In the genomic region with DNA sequence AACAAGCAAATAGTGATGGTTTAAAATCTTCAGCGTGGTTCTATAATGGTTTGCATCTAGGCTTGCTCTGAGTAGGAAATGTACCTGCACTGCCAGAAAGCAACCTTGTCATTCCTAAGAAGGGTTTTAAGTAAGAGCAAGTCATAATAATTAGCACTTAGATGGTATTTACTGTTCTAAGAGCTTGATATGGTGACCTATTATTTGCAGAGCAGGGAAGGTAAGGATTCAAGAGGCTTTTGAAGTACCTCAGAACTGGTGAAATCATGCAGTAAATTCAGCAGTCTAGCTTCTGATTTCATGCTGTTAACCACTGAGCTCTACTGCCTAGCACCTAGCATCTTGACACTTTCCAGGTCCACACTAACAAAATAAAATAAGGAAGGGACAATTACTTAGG, we compare ENCODE assay signal across 18 cellular contexts. TPM values are rescaled to one million over a fixed set of nuclear protein-coding genes. Genes with fewer than 3 reads are reported as not detected.
DNase-seq lines count a peak whose midpoint lies in the region; ATAC-seq, FAIRE-seq and TF ChIP-seq lines count a peak whose summit lies in the region.
"Had no signal": no experiment of that assay in that cellular context is flagged by ENCODE, and none has a peak within 500 bp of the region (broad histone marks: within the 10 kb centered on the region; RNA-seq: fewer than 3 reads in every experiment).

No MANE protein-coding gene starts in this region.

- ATAC-seq in HepG2 (no peak), right lobe of liver (no peak), left lung (peak; percentile 84), GM18511 (IDR thresholded peaks at IDR 0.05; ENCODE audit: unreplicated experiment) (no peak)

- no peak for TF ChIP-seq RAD21 in HepG2 (CRISPR knock-in tag; IDR thresholded peaks at IDR 0.05)

- H3K79me2 ChIP-seq in HepG2 (ENCODE audit: insufficient read depth, low read length) = no peaks in the 10 kb centered on the region

- no peaks in the 10 kb centered on the region for H3K9me3 ChIP-seq in HepG2 (ENCODE audit: low read length)
- no peaks in the 10 kb centered on the region for H3K9me3 ChIP-seq in right lobe of liver
- H3K9me3 ChIP-seq in left lung = no peaks in the 10 kb centered on the region

- TF ChIP-seq CTCF in HepG2 (CRISPR knock-in tag; IDR thresholded peaks at IDR 0.05) = no peak
- no peak for TF ChIP-seq CTCF in right lobe of liver (IDR thresholded peaks at IDR 0.05)
- TF ChIP-seq CTCF in left lung (IDR thresholded peaks at IDR 0.05) = no peak

- no peak overlapping the region for H3K9ac ChIP-seq in HepG2 (ENCODE audit: insufficient read depth, low read depth, low read length)

- H3K27ac ChIP-seq in HepG2 (ENCODE audit: extremely low read length, insufficient read depth, low read length) = no peak overlapping the region
- H3K27ac ChIP-seq in right lobe of liver = no peak overlapping the region
- peak overlapping the region; percentile 13 to 61 for H3K27ac ChIP-seq in left lung

- peak; percentile 33 for DNase-seq in NCI-H2227 treated with DMSO at 0.1 percent for 48 hours (lab: John Stamatoyannopoulos, UW)
- DNase-seq in NCI-H2227 (lab: John Stamatoyannopoulos, UW; ENCODE audit: unreplicated experiment) = no peak
- DNase-seq in HepG2 (ENCODE audit: low spot score) = no peak
- no peak for DNase-seq in right lobe of liver
- no peak for DNase-seq in left lung
- no peak for DNase-seq in UCSD-AML1 (lab: John Stamatoyannopoulos, UW; ENCODE audit: unreplicated experiment)
- no peak for DNase-seq in NCI-H226
- DNase-seq: C1 segment of cervical spinal cord, DND-41, GF-D8, GOT3, KG1, NCI-H1092 treated with DMSO at 0.1 percent for 48 hours, NCI-H1694 treated with DMSO at 0.1 percent for 48 hours, NCI-H2171 treated with DMSO at 0.1 percent for 48 hours, NCI-H524, SHP77 treated with DMSO at 0.1 percent for 48 hours had no signal

- no peaks in the 10 kb centered on the region; the same call in 1 of the 2 replicates for H4K20me1 ChIP-seq in HepG2 (ENCODE audit: insufficient read depth, low read length)

- H3K36me3 ChIP-seq in HepG2 (replicated peaks in 1 of 2; ENCODE audit: control insufficient read depth in 1 of 2, insufficient read depth in 2 of 2, low read length in 2 of 2) = peaks cover 59 to 98% of the 10 kb centered on the region in 2 experiments
- H3K36me3 ChIP-seq in right lobe of liver = peaks cover 23 to 86% (median 55%) of the 10 kb centered on the region in 4 donors
- H3K36me3 ChIP-seq in left lung = peaks cover 12 to 100% of the 10 kb centered on the region in 2 donors

- no peak overlapping the region for H3K4me3 ChIP-seq in HepG2 (replicated peaks in 1 of 3; ENCODE audit: insufficient read depth in 1 of 3, low read depth in 2 of 3, low read length in 3 of 3)
- no peak overlapping the region for H3K4me3 ChIP-seq in right lobe of liver
- H3K4me3 ChIP-seq in left lung = no peak overlapping the region

- POLR2A ChIA-PET in HepG2 (lab: Yijun Ruan, JAX) = no interaction called here

- no peak overlapping the region for H2AFZ ChIP-seq in HepG2 (ENCODE audit: low read length)

- in situ Hi-C loops in HepG2 (cut with HindIII; ENCODE audit: extremely low pct_ligation_motif_present, low pct_unique_long_range_greater_than_20kb) = no loop called here

- FAIRE-seq in HepG2 (lab: Jason Lieb, UNC) = no peak

- H3K27me3 ChIP-seq in HepG2 (ENCODE audit: control insufficient read depth in 1 of 2, insufficient read depth in 2 of 2, low read length in 2 of 2) (no peaks in the 10 kb centered on the region), right lobe of liver (no peaks in the 10 kb centered on the region), left lung (no peaks in the 10 kb centered on the region)

- H3K4me1 ChIP-seq in HepG2 (ENCODE audit: insufficient read depth, low read length) (peaks cover 24% of the 10 kb centered on the region), right lobe of liver (peaks cover 0 to 11% (median 2%) of the 10 kb centered on the region in 4 donors), left lung (peaks cover 0 to 2% of the 10 kb centered on the region in 2 donors)

- intact Hi-C loops in HepG2 (cut with micrococcal nuclease; ENCODE audit: unreplicated experiment) = no loop called here
- intact Hi-C loops in right lobe of liver (cut with DNase I) = no loop called here
- intact Hi-C loops in left lung (cut with DNase I) = no loop called here

- no TSS peak for BruUV-seq in HepG2 (replicated peaks; lab: Mats Ljungman, UMichigan)

- no peak for TF ChIP-seq POLR2A in HepG2 (IDR thresholded peaks at IDR 0.05; ENCODE audit: insufficient read depth in 1 of 2, low read depth in 2 of 2, low read length in 2 of 2)
- TF ChIP-seq POLR2A in right lobe of liver (IDR thresholded peaks at IDR 0.05) = no peak

- CTCF ChIA-PET in HepG2 (lab: Yijun Ruan, JAX; ENCODE audit: low intra/inter-chr PET ratio, low total read pairs) = no interaction called here

- WGBS in HepG2 (ENCODE audit: low lambda C conversion rate) = 92% methylated on average over 1 of the region's 1 CpG
- WGBS in right lobe of liver (ENCODE audit: insufficient coverage, low coverage, low lambda C conversion rate, missing lambda C conversion rate) = 100% methylated on average over 1 of the region's 1 CpG

- TF ChIP-seq EP300 in HepG2 (IDR thresholded peaks at IDR 0.05; ENCODE audit: low read depth in 2 of 2, low read length in 2 of 2) (no peak), HepG2 (CRISPR knock-in tag; IDR thresholded peaks at IDR 0.05; ENCODE audit: borderline replicate concordance) (no peak)

- no peak overlapping the region for H3K4me2 ChIP-seq in HepG2 (ENCODE audit: low read depth, low read length)

TF ChIP-seq in HepG2, 621 proteins besides CTCF, POLR2A, EP300 and RAD21 (continues in another document):
- peak; percentile 24; the same call in 1 of the 2 replicates for TF ChIP-seq POLR2G (IDR thresholded peaks at IDR 0.05; ENCODE audit: low read depth, low read length)
- TF ChIP-seq, protein P1, sequence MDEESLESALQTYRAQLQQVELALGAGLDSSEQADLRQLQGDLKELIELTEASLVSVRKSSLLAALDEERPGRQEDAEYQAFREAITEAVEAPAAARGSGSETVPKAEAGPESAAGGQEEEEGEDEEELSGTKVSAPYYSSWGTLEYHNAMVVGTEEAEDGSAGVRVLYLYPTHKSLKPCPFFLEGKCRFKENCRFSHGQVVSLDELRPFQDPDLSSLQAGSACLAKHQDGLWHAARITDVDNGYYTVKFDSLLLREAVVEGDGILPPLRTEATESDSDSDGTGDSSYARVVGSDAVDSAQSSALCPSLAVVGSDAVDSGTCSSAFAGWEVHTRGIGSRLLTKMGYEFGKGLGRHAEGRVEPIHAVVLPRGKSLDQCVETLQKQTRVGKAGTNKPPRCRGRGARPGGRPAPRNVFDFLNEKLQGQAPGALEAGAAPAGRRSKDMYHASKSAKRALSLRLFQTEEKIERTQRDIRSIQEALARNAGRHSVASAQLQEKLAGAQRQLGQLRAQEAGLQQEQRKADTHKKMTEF (CRISPR knock-in tag; IDR thresholded peaks at IDR 0.05) = no peak

RNA-seq across cellular contexts. Expression of a gene that starts 23.7 kb away (rescaled TPM):
- total RNA-seq in HepG2 (2016; rRNA removed; fragmentation: Illumina TruSeq; extraction: Trizol) (210 and 280 TPM in 2 replicates), right lobe of liver (100 to 1,000 TPM in 5 of 6 experiments, 10 to 100 TPM in 1; 83.6 to 153 (median 121) TPM), left lung (100 to 1,000 TPM; 686 to 731 TPM)
- total RNA-seq in HepG2 (2016; cell fraction: cytosol; rRNA removed; fragmentation: Illumina TruSeq; extraction: Trizol; ENCODE audit: low read depth) = 60.3 and 83.4 TPM in 2 replicates
- total RNA-seq in HepG2 (2016; cell fraction: insoluble cytoplasmic fraction; rRNA removed; fragmentation: Illumina TruSeq; extraction: Trizol) = 183 and 291 TPM in 2 replicates
- 133 and 176 TPM in 2 replicates for total RNA-seq in HepG2 (2016; cell fraction: membrane; rRNA removed; fragmentation: Illumina TruSeq; extraction: Trizol)
- total RNA-seq in HepG2 (2016; cell fraction: nucleus; rRNA removed; fragmentation: Illumina TruSeq; extraction: Trizol) = 383 and 432 TPM in 2 replicates
- polyA plus RNA-seq in HepG2 (2011; rRNA removed) = 627 and 705 TPM in 2 replicates
- 735 and 774 TPM in 2 replicates for polyA plus RNA-seq in HepG2 (2011; cell fraction: cytosol; rRNA removed)
- polyA plus RNA-seq in HepG2 (2011; cell fraction: nucleus; rRNA removed) = 313 and 327 TPM in 2 replicates
- polyA plus RNA-seq in HepG2 (2012) = 467 and 657 TPM in 2 replicates
- polyA plus RNA-seq in HepG2 (2016; cell fraction: cytosol; fragmentation: Illumina TruSeq; extraction: Trizol; ENCODE audit: low read depth) = 69.6 and 84.9 TPM in 2 replicates
- polyA plus RNA-seq in HepG2 (2016; cell fraction: insoluble cytoplasmic fraction; fragmentation: Illumina TruSeq; extraction: Trizol; ENCODE audit: low read depth) = 219 and 228 TPM in 2 replicates
- polyA plus RNA-seq in HepG2 (2016; cell fraction: membrane; fragmentation: Illumina TruSeq; extraction: Trizol; ENCODE audit: low read depth) = 106 and 149 TPM in 2 replicates
- polyA plus RNA-seq in HepG2 (2016; cell fraction: nucleus; fragmentation: Illumina TruSeq; extraction: Trizol; ENCODE audit: insufficient read depth, low read depth) = 515 and 526 TPM in 2 replicates
- polyA minus RNA-seq in HepG2 (2011; rRNA and poly(A)+ RNA removed; ENCODE audit: low replicate concordance) = 367 and 928 TPM in 2 replicates
- polyA minus RNA-seq in HepG2 (2011; cell fraction: cytosol; rRNA and poly(A)+ RNA removed) = 438 and 487 TPM in 2 replicates
- polyA minus RNA-seq in HepG2 (2011; cell fraction: nucleus; rRNA and poly(A)+ RNA removed) = 356 and 442 TPM in 2 replicates

Comparison
In these comparisons a context has a peak if more than half of its experiments do, and no peak if none do; other contexts are left out.
1. H3K27ac ChIP-seq: peak in left lung (2 of 2); none in HepG2 (single experiment) and right lobe of liver (0 of 3).